In the genomic region with DNA sequence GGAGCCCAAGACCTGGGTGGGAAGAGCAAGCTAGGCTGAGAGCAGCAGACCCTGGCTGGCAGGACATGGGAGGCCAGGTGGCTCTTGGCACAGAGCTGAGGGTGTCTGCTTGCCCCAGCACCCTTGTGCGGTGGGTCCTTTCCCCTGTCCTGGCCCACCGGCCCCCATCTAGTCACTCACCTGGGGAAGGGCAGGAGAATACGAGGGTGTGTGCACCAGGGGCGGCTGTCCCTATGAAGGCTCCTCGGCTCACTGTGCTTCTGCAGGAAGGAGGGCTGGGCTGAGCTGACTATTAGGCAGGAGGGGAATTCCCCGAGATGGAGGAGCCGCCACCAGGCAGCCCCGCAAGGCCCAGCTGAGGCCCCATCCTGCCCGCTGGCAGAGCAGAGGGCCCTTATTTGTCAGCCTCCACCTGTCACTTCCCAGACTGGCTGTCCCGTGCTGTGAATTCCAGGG, we compare ENCODE assay signal across 8 cellular contexts. TPM values are rescaled to one million over a fixed set of nuclear protein-coding genes. Genes with fewer than 3 reads are reported as not detected.
A peak's percentile ranks its signal among the peaks of the same experiment; 100 is the strongest.
DNase-seq lines count a peak whose midpoint lies in the region; ATAC-seq and TF ChIP-seq lines count a peak whose summit lies in the region.

No MANE protein-coding gene starts in this region.

- no peak for TF ChIP-seq EP300 in tibial nerve (IDR thresholded peaks at IDR 0.05)

- H3K36me3 ChIP-seq in heart right ventricle (no peaks in the 10 kb centered on the region), lower lobe of right lung (no peaks in the 10 kb centered on the region), tibial nerve (no peaks in the 10 kb centered on the region)

- peaks cover 26% of the 10 kb centered on the region for H3K27me3 Mint-ChIP-seq in activated CD8-positive, alpha-beta memory T cell treated with anti-CD3 and anti-CD28 coated beads, Interleukin-2, amount 10 ng/mL, durations not matched to agents 7 days and 5 days
- no peaks in the 10 kb centered on the region for H3K27me3 Mint-ChIP-seq in chondrocyte (ENCODE audit: low read depth)

- H3K4me3 Mint-ChIP-seq in activated CD8-positive, alpha-beta memory T cell treated with anti-CD3 and anti-CD28 coated beads, Interleukin-2, amount 10 ng/mL, durations not matched to agents 7 days and 5 days: peak overlapping the region; percentile 73
- no peak overlapping the region for H3K4me3 Mint-ChIP-seq in chondrocyte (ENCODE audit: unreplicated experiment)

- H3K36me3 Mint-ChIP-seq in activated CD8-positive, alpha-beta memory T cell treated with anti-CD3 and anti-CD28 coated beads, Interleukin-2, amount 10 ng/mL, durations not matched to agents 7 days and 5 days: peaks cover 1% of the 10 kb centered on the region
- H3K36me3 Mint-ChIP-seq in chondrocyte (ENCODE audit: low read depth): no peaks in the 10 kb centered on the region

- DNase-seq in heart right ventricle: no peak
- no peak for DNase-seq in right cardiac atrium
- peak; percentile 81 for DNase-seq in activated CD8-positive, alpha-beta memory T cell treated with anti-CD3 and anti-CD28 coated beads, Interleukin-2, amount 10 ng/mL, durations not matched to agents 7 days and 5 days
- no peak for DNase-seq in lower lobe of right lung
- DNase-seq in tibial nerve (ENCODE audit: low spot score in 2 of 2): no peak
- DNase-seq in NOMO-1 treated with dmso at 0.1 percent for 144 hours (lab: John Stamatoyannopoulos, UW; ENCODE audit: unreplicated experiment): no peak
- DNase-seq in chondrocyte (ENCODE audit: low spot score): no peak

- peaks cover 22 to 76% (median 39%) of the 10 kb centered on the region in 9 donors for H3K4me1 ChIP-seq in heart right ventricle
- H3K4me1 ChIP-seq in right cardiac atrium (ENCODE audit: control insufficient read depth, insufficient read depth, low read length): peaks cover 15% of the 10 kb centered on the region
- H3K4me1 ChIP-seq in lower lobe of right lung: peaks cover 65% of the 10 kb centered on the region
- H3K4me1 ChIP-seq in tibial nerve: peaks cover 0 to 46% (median 37%) of the 10 kb centered on the region in 4 donors

- no peaks in the 10 kb centered on the region for H3K9me3 ChIP-seq in heart right ventricle
- H3K9me3 ChIP-seq in right cardiac atrium (ENCODE audit: control insufficient read depth, low read length): no peaks in the 10 kb centered on the region
- no peaks in the 10 kb centered on the region for H3K9me3 ChIP-seq in lower lobe of right lung
- no peaks in the 10 kb centered on the region for H3K9me3 ChIP-seq in tibial nerve

- TF ChIP-seq POLR2A in tibial nerve (IDR thresholded peaks at IDR 0.05): no peak

- CTCF ChIA-PET in activated CD8-positive, alpha-beta memory T cell treated with anti-CD3 and anti-CD28 coated beads, Interleukin-2, amount 10 ng/mL, durations not matched to agents 7 days and 5 days (lab: Charles Lee): interaction anchor here (0.5 to 2.8 kb wide), 10 partner anchors 8 to 302 kb away, joined by 3 to 19 read pairs (median 4); no protein-coding TSS in a partner anchor

- WGBS in heart right ventricle, 2 donors: 62 to 75% methylated on average over 10 of the region's 10 CpGs
- 61% methylated on average over 10 of the region's 10 CpGs for WGBS in right cardiac atrium
- WGBS in tibial nerve, 2 donors: 58 to 72% methylated on average over 6 to 10 of the region's 10 CpGs

- no peak for TF ChIP-seq CTCF in heart right ventricle (IDR thresholded peaks at IDR 0.05)
- TF ChIP-seq CTCF in lower lobe of right lung (IDR thresholded peaks at IDR 0.05): no peak
- TF ChIP-seq CTCF in tibial nerve (IDR thresholded peaks at IDR 0.05): no peak
- no peak for TF ChIP-seq CTCF in chondrocyte (IDR thresholded peaks at IDR 0.05)

- H3K4me3 ChIP-seq in heart right ventricle (peak overlapping the region in 3 of 10 donors; percentile 16 to 48 (median 21)), right cardiac atrium (ENCODE audit: low read length) (no peak overlapping the region), lower lobe of right lung (peak overlapping the region; percentile 32), tibial nerve (no peak overlapping the region)

- peaks cover 60% of the 10 kb centered on the region for H3K4me1 Mint-ChIP-seq in activated CD8-positive, alpha-beta memory T cell treated with anti-CD3 and anti-CD28 coated beads, Interleukin-2, amount 10 ng/mL, durations not matched to agents 7 days and 5 days
- H3K4me1 Mint-ChIP-seq in chondrocyte (ENCODE audit: low read depth): peaks cover 13% of the 10 kb centered on the region

- H3K9me3 Mint-ChIP-seq in activated CD8-positive, alpha-beta memory T cell treated with anti-CD3 and anti-CD28 coated beads, Interleukin-2, amount 10 ng/mL, durations not matched to agents 7 days and 5 days (ENCODE audit: low read depth): no peaks in the 10 kb centered on the region
- no peaks in the 10 kb centered on the region for H3K9me3 Mint-ChIP-seq in chondrocyte (ENCODE audit: low read depth)

- H3K27ac ChIP-seq in heart right ventricle: peak overlapping the region in 8 of 10 donors; percentile 53 to 88 (median 80)
- H3K27ac ChIP-seq in right cardiac atrium (ENCODE audit: low read length): no peak overlapping the region
- peak overlapping the region; percentile 55 for H3K27ac ChIP-seq in lower lobe of right lung
- peak overlapping the region in 3 of 4 donors; percentile 72 to 91 (median 84) for H3K27ac ChIP-seq in tibial nerve

- H3K27me3 ChIP-seq in heart right ventricle (no peaks in the 10 kb centered on the region), right cardiac atrium (ENCODE audit: control insufficient read depth, insufficient read depth) (no peaks in the 10 kb centered on the region), lower lobe of right lung (ENCODE audit: low read depth) (no peaks in the 10 kb centered on the region), tibial nerve (no peaks in the 10 kb centered on the region)

- intact Hi-C loops in heart right ventricle (cut with DNase I): no loop called here
- intact Hi-C loops in right cardiac atrium (cut with DNase I): no loop called here
- intact Hi-C loops in lower lobe of right lung (cut with DNase I): no loop called here

- peak in 2 of 8 donors; percentile 12 to 34 for ATAC-seq in heart right ventricle
- ATAC-seq in right cardiac atrium: no peak
- peak; percentile 70 for ATAC-seq in HG03460 (IDR thresholded peaks at IDR 0.05; ENCODE audit: unreplicated experiment)
- ATAC-seq in activated CD8-positive, alpha-beta memory T cell treated with anti-CD3 and anti-CD28 coated beads, Interleukin-2, amount 10 ng/mL, durations not matched to agents 7 days and 5 days: peak; percentile 89
- ATAC-seq in lower lobe of right lung: peak; percentile 50 to 55

- H3K27ac Mint-ChIP-seq in activated CD8-positive, alpha-beta memory T cell treated with anti-CD3 and anti-CD28 coated beads, Interleukin-2, amount 10 ng/mL, durations not matched to agents 7 days and 5 days: peak overlapping the region; percentile 66
- H3K27ac Mint-ChIP-seq in chondrocyte (ENCODE audit: unreplicated experiment): no peak overlapping the region

RNA-seq across cellular contexts. Expression of gene TNIP1, which starts 6.1 kb away (rescaled TPM):
- total RNA-seq in heart right ventricle (100 to 1,000 TPM; 113 to 130 (median 125) TPM), right cardiac atrium (10 to 100 TPM; 77.0 to 98.2 (median 86.1) TPM), lower lobe of right lung (99.6 TPM), tibial nerve (100 to 1,000 TPM in 1 of 4 donors, 10 to 100 TPM in 3; 91.2 to 108 (median 94.3) TPM), chondrocyte (47.2 to 75.6 TPM (median 74.0 TPM) in 3 replicates)
- polyA plus RNA-seq in heart right ventricle (10 to 100 TPM; 63.8 to 78.1 TPM), right cardiac atrium (71.5 TPM)
- total RNA-seq in activated CD8-positive, alpha-beta memory T cell treated with anti-CD3 and anti-CD28 coated beads, Interleukin-2, amount 10 ng/mL, durations not matched to agents 7 days and 5 days: 100 to 1,000 TPM; 136 to 201 TPM

Comparison
In these comparisons a context has a peak if more than half of its experiments do, and no peak if none do; other contexts are left out.
1. ATAC-seq: peak in HG03460 (single experiment), activated CD8-positive, alpha-beta memory T cell treated with anti-CD3 and anti-CD28 coated beads, Interleukin-2, amount 10 ng/mL, durations not matched to agents 7 days and 5 days (single experiment) and lower lobe of right lung (2 of 2); none in right cardiac atrium (0 of 2).